ENCODE assay signal across 11 cellular contexts in the genomic region with DNA sequence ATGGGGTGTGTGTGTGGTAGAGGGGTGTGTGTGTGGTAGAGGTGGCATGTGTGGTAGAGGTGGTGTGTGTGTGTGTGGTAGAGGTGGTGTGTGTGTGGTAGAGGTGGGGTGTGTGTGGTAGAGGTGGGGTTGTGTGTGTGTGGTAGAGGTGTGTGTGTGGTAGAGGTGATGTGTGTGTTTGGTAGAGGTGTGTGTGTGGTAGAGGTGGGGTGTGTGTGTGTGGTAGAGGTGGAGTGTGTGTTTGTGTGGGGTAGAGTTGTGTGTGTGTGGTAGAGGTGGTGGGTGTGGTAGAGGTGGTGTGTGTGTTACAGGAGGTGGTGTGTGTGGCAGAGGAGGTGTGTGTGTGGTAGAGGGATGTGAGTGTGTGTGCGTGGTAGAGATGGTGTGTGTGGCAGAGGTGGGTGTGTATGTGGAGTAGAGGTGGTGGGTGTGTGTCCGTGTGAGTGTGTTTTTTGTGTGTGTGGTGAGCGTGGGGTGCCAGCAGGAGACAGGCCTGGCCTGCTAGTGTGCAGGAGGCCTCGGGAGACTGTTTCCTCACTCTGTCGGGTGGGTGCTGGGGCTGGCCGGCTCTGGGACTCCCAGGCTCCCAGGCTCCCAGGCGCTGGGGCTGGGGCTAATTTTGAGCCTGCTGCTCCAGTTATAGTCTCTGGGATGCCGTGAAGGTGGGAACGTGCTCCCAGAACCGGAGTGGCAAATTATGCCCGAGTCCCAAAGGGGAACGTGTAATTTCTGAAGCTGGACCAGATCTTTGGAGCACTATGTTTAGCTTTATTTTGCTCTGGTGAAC.
DNase-seq lines count a peak whose midpoint lies in the region; ATAC-seq, FAIRE-seq and TF ChIP-seq lines count a peak whose summit lies in the region.
"Had no signal": no experiment of that assay in that cellular context is flagged by ENCODE, and none has a peak within 500 bp of the region (broad histone marks: within the 10 kb centered on the region; RNA-seq: fewer than 3 reads in every experiment).

No MANE protein-coding gene starts in this region.

- H3K36me3 Mint-ChIP-seq in GM23338 (ENCODE audit: low read depth), result no peaks in the 10 kb centered on the region
- H3K36me3 Mint-ChIP-seq: CD4-positive, CD25-positive, alpha-beta regulatory T cell had no signal

- H3K27ac Mint-ChIP-seq in GM23338, result no peak overlapping the region

- H3K79me2 ChIP-seq in GM23338 (replicated peaks; ENCODE audit: insufficient read depth), result no peaks in the 10 kb centered on the region

- peak in 1 of 2 experiments; percentile 36 for DNase-seq in A549 (ENCODE audit: low read depth in 1 of 2, low spot score in 1 of 2)
- DNase-seq in GM23338 (ENCODE audit: low spot score), result no peak
- DNase-seq in amniotic epithelial cell (ENCODE audit: low read depth), result peak; percentile 3
- DNase-seq in mesenteric fat pad (ENCODE audit: low spot score), result peak; percentile 67
- no peak for DNase-seq in NCI-H1694 (lab: John Stamatoyannopoulos, UW)
- DNase-seq: activated CD4-positive, alpha-beta T cell treated with anti-CD3 and anti-CD28 coated beads for 48 hours; CD4-positive, CD25-positive, alpha-beta regulatory T cell; NCI-H524 treated with DMSO at 0.1 percent for 48 hours had no signal

- H3K4me2 ChIP-seq in A549, result no peak overlapping the region
- H3K4me2 ChIP-seq in GM23338, result no peak overlapping the region

- CTCF ChIA-PET in A549 (lab: Yijun Ruan, JAX), result interaction anchor here (0.9 to 1.5 kb wide), 2 partner anchors 62 to 519 kb away, joined by 3 read pairs; no protein-coding TSS in a partner anchor

- H3K27me3 Mint-ChIP-seq in GM23338 (ENCODE audit: insufficient read depth, low read depth, poor library complexity), result peaks cover 3% of the 10 kb centered on the region

- H3K4me1 ChIP-seq in A549, result 0 out of 3 replicates have a peak, but pooled peaks cover 4% of the 10 kb centered on the region
- no peaks in the 10 kb centered on the region for H3K4me1 ChIP-seq in GM23338 (ENCODE audit: insufficient read depth)

- H3K27ac ChIP-seq in A549 (no peak overlapping the region), GM23338 (ENCODE audit: low read depth) (no peak overlapping the region)

- no peaks in the 10 kb centered on the region for H3K9me3 ChIP-seq in A549

- peak; percentile 46 to 72; a peak in 5 of 6 replicates for ATAC-seq in A549
- ATAC-seq in GM23338, result peak; percentile 59
- no peak for ATAC-seq in HG03432 (IDR thresholded peaks at IDR 0.05; ENCODE audit: unreplicated experiment)
- ATAC-seq in GM21360 (IDR thresholded peaks at IDR 0.05; ENCODE audit: unreplicated experiment), result no peak
- no peak for ATAC-seq in GM18861 (IDR thresholded peaks at IDR 0.05; ENCODE audit: unreplicated experiment)

- no peak; the same call in 1 of the 2 replicates for TF ChIP-seq POLR2A in A549 (IDR thresholded peaks at IDR 0.05; ENCODE audit: low read length)

- H3K9me2 ChIP-seq in GM23338 (ENCODE audit: insufficient read depth), result no peaks in the 10 kb centered on the region

- H3K4me3 ChIP-seq in A549 (no peak overlapping the region), GM23338 (no peak overlapping the region)

- TF ChIP-seq CTCF in A549 (IDR thresholded peaks at IDR 0.05) (no peak), GM23338 (conservative IDR thresholded peaks at IDR 0.05; ENCODE audit: low read depth in 2 of 2) (no peak)

- no peaks in the 10 kb centered on the region for H3F3A ChIP-seq in GM23338 (replicated peaks; ENCODE audit: low read depth)

- no peaks in the 10 kb centered on the region for H4K20me1 ChIP-seq in GM23338 (replicated peaks; ENCODE audit: insufficient read depth)

- no peak overlapping the region for H2AFZ ChIP-seq in GM23338

- H3K4me1 Mint-ChIP-seq in GM23338, result no peaks in the 10 kb centered on the region; the same call in 2 of the 3 replicates

- H3K4me3 Mint-ChIP-seq in GM23338, result no peak overlapping the region
- H3K4me3 Mint-ChIP-seq: CD4-positive, CD25-positive, alpha-beta regulatory T cell had no signal

- TF ChIP-seq RAD21 in A549 (conservative IDR thresholded peaks at IDR 0.05 in 1 of 2, IDR thresholded peaks at IDR 0.05 in 1 of 2), result no peak

- no peaks in the 10 kb centered on the region for H3K9me3 Mint-ChIP-seq in GM23338

- 50% methylated on average over 12 of the region's 12 CpGs for WGBS in A549 (ENCODE audit: missing lambda C conversion rate)

- POLR2A ChIA-PET in A549 (lab: Yijun Ruan, JAX), result no interaction called here

- no peak for FAIRE-seq in A549 (lab: Jason Lieb, UNC)

- H3K36me3 ChIP-seq in GM23338 (ENCODE audit: insufficient read depth), result no peaks in the 10 kb centered on the region

- no peaks in the 10 kb centered on the region for H3K27me3 ChIP-seq in GM23338 (ENCODE audit: insufficient read depth)

- TF ChIP-seq EP300 in A549 (IDR thresholded peaks at IDR 0.05), result no peak

TF ChIP-seq in A549, 52 proteins besides CTCF, POLR2A, EP300 and RAD21 (continues in another document):
- TF ChIP-seq EHMT2 (IDR thresholded peaks at IDR 0.05; ENCODE audit: low read depth) (no peak), USF2 (IDR thresholded peaks at IDR 0.05) (no peak), ESRRA (IDR thresholded peaks at IDR 0.05; ENCODE audit: borderline replicate concordance, low read length) (no peak), HEYL (CRISPR knock-in tag; IDR thresholded peaks at IDR 0.05) (no peak), KDM1A (IDR thresholded peaks at IDR 0.05; ENCODE audit: low read depth) (no peak), ZSCAN20 (CRISPR knock-in tag; IDR thresholded peaks at IDR 0.05) (no peak), CBX2 (IDR thresholded peaks at IDR 0.05; ENCODE audit: borderline replicate concordance, low read depth) (no peak), FOSB (CRISPR knock-in tag; IDR thresholded peaks at IDR 0.05) (no peak), HES2 (IDR thresholded peaks at IDR 0.05) (no peak), CBX8 (IDR thresholded peaks at IDR 0.05) (no peak), TP53 (CRISPR knock-in tag; IDR thresholded peaks at IDR 0.05) (no peak), JUNB (IDR thresholded peaks at IDR 0.05) (no peak), RCOR1 (IDR thresholded peaks at IDR 0.05; ENCODE audit: low read depth, low read length) (no peak), POLR2AphosphoS2 (conservative IDR thresholded peaks at IDR 0.05; ENCODE audit: low read length) (no peak), TFCP2L1 (CRISPR knock-in tag; IDR thresholded peaks at IDR 0.05) (no peak), HDAC2 (IDR thresholded peaks at IDR 0.05) (no peak), CHD4 (IDR thresholded peaks at IDR 0.05; ENCODE audit: borderline replicate concordance) (no peak)
- TF ChIP-seq, protein P1, sequence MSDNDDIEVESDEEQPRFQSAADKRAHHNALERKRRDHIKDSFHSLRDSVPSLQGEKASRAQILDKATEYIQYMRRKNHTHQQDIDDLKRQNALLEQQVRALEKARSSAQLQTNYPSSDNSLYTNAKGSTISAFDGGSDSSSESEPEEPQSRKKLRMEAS (IDR thresholded peaks at IDR 0.05), result no peak

Comparison
In these comparisons a context has a peak if more than half of its experiments do, and no peak if none do; other contexts are left out.
1. ATAC-seq: peak in A549 (2 of 2) and GM23338 (single experiment); none in HG03432 (single experiment), GM21360 (single experiment) and GM18861 (single experiment).
2. DNase-seq: peak in amniotic epithelial cell (single experiment) and mesenteric fat pad (single experiment); none in GM23338 (single experiment) and NCI-H1694 (single experiment).